Comparison of ENCODE assay signal across 9 cellular contexts in the genomic region with DNA sequence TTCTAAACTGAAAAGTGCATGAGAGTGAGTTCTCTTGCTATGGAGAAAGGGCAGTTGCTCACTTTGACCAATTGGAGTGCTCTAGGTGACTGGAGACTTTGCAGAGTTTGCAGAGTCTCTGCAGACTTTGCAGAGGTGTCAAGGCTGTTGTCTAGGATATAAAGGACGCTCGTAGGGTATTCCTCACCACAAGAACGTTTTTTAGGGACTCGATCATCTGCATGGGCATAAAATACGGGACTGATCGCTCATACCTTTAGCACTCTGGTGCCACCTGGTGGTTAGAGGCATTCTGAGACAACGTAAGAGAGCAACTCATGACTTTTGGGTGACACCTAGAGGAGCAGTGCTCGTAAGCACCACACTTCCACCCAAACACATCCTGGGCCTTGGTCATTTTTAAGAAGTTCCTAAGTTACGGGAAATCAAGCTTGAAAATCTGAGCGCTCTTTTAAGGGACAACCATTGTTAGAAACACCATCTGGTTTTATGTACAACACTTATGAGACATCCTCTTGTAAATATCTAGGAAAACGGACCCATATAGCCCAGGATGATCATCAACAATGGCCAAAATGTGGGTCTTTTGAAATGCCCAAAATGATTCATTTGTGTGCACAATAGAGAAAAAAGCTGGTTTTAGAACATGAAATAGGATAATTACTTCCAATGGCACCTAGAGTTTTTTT. TPM values are rescaled to one million over a fixed set of nuclear protein-coding genes. Genes with fewer than 3 reads are reported as not detected.
DNase-seq lines count a peak whose midpoint lies in the region; ATAC-seq and TF ChIP-seq lines count a peak whose summit lies in the region.
"Had no signal": no experiment of that assay in that cellular context is flagged by ENCODE, and none has a peak within 500 bp of the region (broad histone marks: within the 10 kb centered on the region; RNA-seq: fewer than 3 reads in every experiment).

No MANE protein-coding gene starts in this region.

- H3K4me1 Mint-ChIP-seq in Caco-2 (ENCODE audit: low read depth, unreplicated experiment), result no peaks in the 10 kb centered on the region
- no peaks in the 10 kb centered on the region for H3K4me1 Mint-ChIP-seq in GM23338

- CTCF ChIA-PET in Caco-2 (lab: Charles Lee), result interaction anchor here (0.5 to 1.7 kb wide), 7 partner anchors 129 to 567 kb away, joined by 3 to 6 read pairs (median 3); a partner anchor contains a TSS

- no peaks in the 10 kb centered on the region for H3K27me3 ChIP-seq in Caco-2 (replicated peaks; ENCODE audit: control insufficient read depth, insufficient read depth, low read length)
- H3K27me3 ChIP-seq in GM23338 (ENCODE audit: insufficient read depth), result no peaks in the 10 kb centered on the region
- H3K27me3 ChIP-seq in parathyroid adenoma (ENCODE audit: control insufficient read depth, insufficient read depth, low read length), result no peaks in the 10 kb centered on the region
- H3K27me3 ChIP-seq in tibial artery, result no peaks in the 10 kb centered on the region

- peak; percentile 100 for ATAC-seq in GM23338

- no peak overlapping the region for H3K27ac ChIP-seq in GM23338 (ENCODE audit: low read depth)
- no peak overlapping the region for H3K27ac ChIP-seq in parathyroid adenoma
- H3K27ac ChIP-seq in tibial artery, result no peak overlapping the region

- H3F3A ChIP-seq in GM23338 (replicated peaks; ENCODE audit: low read depth), result no peaks in the 10 kb centered on the region

- H3K9me3 Mint-ChIP-seq in Caco-2 (ENCODE audit: unreplicated experiment) (no peaks in the 10 kb centered on the region), GM23338 (peaks cover 20% of the 10 kb centered on the region)
- H3K9me3 Mint-ChIP-seq: activated naive CD4-positive, alpha-beta T cell treated with anti-CD3 and anti-CD28 coated beads, Interleukin-2, amount 50 U/mL, for 24 hours had no signal

- POLR2A ChIA-PET in Caco-2 (lab: Charles Lee), result no interaction called here

- H4K20me1 ChIP-seq in GM23338 (replicated peaks; ENCODE audit: insufficient read depth), result no peaks in the 10 kb centered on the region

- intact Hi-C loops in Caco-2 (cut with micrococcal nuclease; ENCODE audit: unreplicated experiment) (loop anchor here (1.0 to 10.0 kb wide), 4 partner anchors 84 to 317 kb away; a partner anchor contains a TSS), tibial artery (cut with DNase I; ENCODE audit: low total_unique reads) (no loop called here)

- no peak overlapping the region for H3K4me2 ChIP-seq in GM23338
- H3K4me2 ChIP-seq in parathyroid adenoma (ENCODE audit: low read length), result peak overlapping the region; percentile 59

- peak; percentile 85 to 88 for DNase-seq in Caco-2
- DNase-seq in GM23338 (ENCODE audit: low spot score), result peak; percentile 99
- peak; percentile 82 for DNase-seq in NCI-H1092 (lab: John Stamatoyannopoulos, UW)
- peak; percentile 78 for DNase-seq in SK-N-DZ (ENCODE audit: low spot score)
- DNase-seq in activated naive CD4-positive, alpha-beta T cell (lab: John Stamatoyannopoulos, UW), result peak; percentile 46 to 77 (median 58)
- DNase-seq in globus pallidus (ENCODE audit: low spot score), result peak; percentile 87
- peak; percentile 91 to 98 for DNase-seq in tibial artery

- H3K4me3 Mint-ChIP-seq in Caco-2 (ENCODE audit: unreplicated experiment) (peak overlapping the region; percentile 60), GM23338 (no peak overlapping the region; the same call in 2 of the 3 replicates)
- H3K4me3 Mint-ChIP-seq: activated naive CD4-positive, alpha-beta T cell treated with anti-CD3 and anti-CD28 coated beads, Interleukin-2, amount 50 U/mL, for 24 hours had no signal

- no peaks in the 10 kb centered on the region for H3K27me3 Mint-ChIP-seq in Caco-2 (ENCODE audit: insufficient read depth, unreplicated experiment)
- H3K27me3 Mint-ChIP-seq in GM23338 (ENCODE audit: insufficient read depth, low read depth, poor library complexity), result no peaks in the 10 kb centered on the region

- no peaks in the 10 kb centered on the region for H3K9me3 ChIP-seq in Caco-2
- no peaks in the 10 kb centered on the region for H3K9me3 ChIP-seq in parathyroid adenoma (ENCODE audit: control insufficient read depth, low read length)
- no peaks in the 10 kb centered on the region for H3K9me3 ChIP-seq in tibial artery

- H3K27ac Mint-ChIP-seq in Caco-2 (ENCODE audit: unreplicated experiment) (no peak overlapping the region), GM23338 (no peak overlapping the region)

- H3K9ac ChIP-seq in parathyroid adenoma, result no peak overlapping the region

- H3K36me3 ChIP-seq in Caco-2 (ENCODE audit: control insufficient read depth, insufficient read depth, low read length) (no peaks in the 10 kb centered on the region), GM23338 (ENCODE audit: insufficient read depth) (peaks cover 11% of the 10 kb centered on the region; the same call in 1 of the 2 replicates), parathyroid adenoma (ENCODE audit: control insufficient read depth, insufficient read depth, low read length) (no peaks in the 10 kb centered on the region), tibial artery (no peaks in the 10 kb centered on the region)

- TF ChIP-seq CTCF in Caco-2 (IDR thresholded peaks at IDR 0.05; ENCODE audit: insufficient read depth in 1 of 2, low read depth in 1 of 2, low read length in 1 of 2, severe bottlenecking in 1 of 2, unreplicated experiment in 1 of 2) (peak; percentile 96), GM23338 (conservative IDR thresholded peaks at IDR 0.05; ENCODE audit: low read depth in 2 of 2) (peak; percentile 99 to 100), parathyroid adenoma (IDR thresholded peaks at IDR 0.05) (peak; percentile 95), tibial artery (IDR thresholded peaks at IDR 0.05) (peak; percentile 99)

- H2AFZ ChIP-seq in GM23338 (peak overlapping the region; percentile 3; the same call in 1 of the 2 replicates), parathyroid adenoma (peak overlapping the region; percentile 56)

- H3K4me1 ChIP-seq in Caco-2, result no peaks in the 10 kb centered on the region
- H3K4me1 ChIP-seq in GM23338 (ENCODE audit: insufficient read depth), result no peaks in the 10 kb centered on the region
- no peaks in the 10 kb centered on the region for H3K4me1 ChIP-seq in parathyroid adenoma
- no peaks in the 10 kb centered on the region for H3K4me1 ChIP-seq in tibial artery

- BruUV-seq in Caco-2 (replicated peaks; lab: Mats Ljungman, UMichigan), result no TSS peak

- H3K4me3 ChIP-seq in Caco-2 (ENCODE audit: low read depth, low read length) (no peak overlapping the region), GM23338 (no peak overlapping the region), parathyroid adenoma (ENCODE audit: low read depth, low read length) (no peak overlapping the region), tibial artery (no peak overlapping the region)

- no peaks in the 10 kb centered on the region for H3K36me3 Mint-ChIP-seq in Caco-2 (ENCODE audit: insufficient read depth, unreplicated experiment)
- peaks cover 10% of the 10 kb centered on the region; the same call in 2 of the 3 replicates for H3K36me3 Mint-ChIP-seq in GM23338 (ENCODE audit: low read depth)
- H3K36me3 Mint-ChIP-seq: activated naive CD4-positive, alpha-beta T cell treated with anti-CD3 and anti-CD28 coated beads, Interleukin-2, amount 50 U/mL, for 24 hours had no signal

- no peaks in the 10 kb centered on the region for H3K9me2 ChIP-seq in GM23338 (ENCODE audit: insufficient read depth)

- H3K79me2 ChIP-seq in GM23338 (replicated peaks; ENCODE audit: insufficient read depth) (no peaks in the 10 kb centered on the region), parathyroid adenoma (no peaks in the 10 kb centered on the region)

RNA-seq across cellular contexts. Expression of a gene that starts 51.6 kb away (rescaled TPM):
- total RNA-seq in Caco-2 (2022), result not detected in 2 replicates
- total RNA-seq in GM23338 (2014; rRNA removed; shearing (Covaris generic)), result not detected in 2 replicates
- not detected in 2 replicates for polyA plus RNA-seq in GM23338 (2016; fragmentation: Nextera tagmentation; extraction: Ambion mirVana)
- not detected in 2 replicates for polyA plus RNA-seq in SK-N-DZ (2014; cell fraction: cytosol; rRNA removed)
- polyA plus RNA-seq in SK-N-DZ (2014; cell fraction: nucleus; rRNA removed), result not detected in 2 replicates
